In the genomic region with DNA sequence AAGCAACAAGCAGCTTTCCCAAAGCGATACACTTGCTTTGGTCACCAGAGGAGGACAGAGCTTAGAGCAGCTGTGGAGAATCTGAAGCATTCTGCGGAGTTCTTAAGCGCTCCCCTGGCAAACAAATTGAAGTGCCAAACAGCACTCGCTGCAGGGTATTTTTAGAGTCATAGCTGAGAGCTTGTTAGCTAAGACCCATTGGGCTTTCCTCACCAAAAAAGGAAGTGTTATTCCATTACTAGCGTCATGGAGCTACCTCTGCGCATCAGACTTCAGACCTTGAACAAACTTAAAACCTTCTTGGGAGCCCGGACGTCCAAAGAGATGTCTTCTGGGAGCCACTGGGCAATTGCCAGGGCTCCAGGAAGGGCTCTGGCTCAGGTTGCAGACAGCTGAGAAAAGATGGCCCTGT, we compare ENCODE assay signal across 16 cellular contexts. TPM values are rescaled to one million over a fixed set of nuclear protein-coding genes. Genes with fewer than 3 reads are reported as not detected.
A peak's percentile ranks its signal among the peaks of the same experiment; 100 is the strongest.
DNase-seq lines count a peak whose midpoint lies in the region; ATAC-seq and TF ChIP-seq lines count a peak whose summit lies in the region.
"Had no signal": no experiment of that assay in that cellular context is flagged by ENCODE, and none has a peak within 500 bp of the region (broad histone marks: within the 10 kb centered on the region; RNA-seq: fewer than 3 reads in every experiment).

No MANE protein-coding gene starts in this region.

- no peak overlapping the region for H3K27ac Mint-ChIP-seq in T-helper 2 cell treated with Interferon-gamma antibody and Interleukin-4, amounts not matched to agents 5 μg/mL and 100 μg/mL, for 36 hours
- H3K27ac Mint-ChIP-seq: activated naive CD8-positive, alpha-beta T cell treated with anti-CD3 and anti-CD28 coated beads, Interleukin-2, amount 10 ng/mL, durations not matched to agents 7 days and 5 days had no signal

- CTCF ChIA-PET in A673 (lab: Charles Lee), result no interaction called here

- H3K9me3 ChIP-seq in A673 (ENCODE audit: low read depth, low read length, poor library complexity, severe bottlenecking), result no peaks in the 10 kb centered on the region
- H3K9me3 ChIP-seq: A549, HAP-1 had no signal

- H3K27me3 ChIP-seq in rectal smooth muscle tissue (ENCODE audit: control insufficient read depth, insufficient read depth, low read length), result no peaks in the 10 kb centered on the region
- H3K27me3 ChIP-seq in A673 (replicated peaks; ENCODE audit: insufficient read depth, low read depth, low read length, poor library complexity), result no peaks in the 10 kb centered on the region

- peak overlapping the region; percentile 26 for H3K4me3 ChIP-seq in rectal smooth muscle tissue (ENCODE audit: low read length)
- no peak overlapping the region for H3K4me3 ChIP-seq in A673 (ENCODE audit: low read depth, low read length, poor library complexity, severe bottlenecking)
- H3K4me3 ChIP-seq: A549, HAP-1 had no signal

- no peaks in the 10 kb centered on the region for H3K4me1 Mint-ChIP-seq in T-helper 2 cell treated with Interferon-gamma antibody and Interleukin-4, amounts not matched to agents 5 μg/mL and 100 μg/mL, for 36 hours (ENCODE audit: low read depth)
- H3K4me1 Mint-ChIP-seq: activated naive CD8-positive, alpha-beta T cell treated with anti-CD3 and anti-CD28 coated beads, Interleukin-2, amount 10 ng/mL, durations not matched to agents 7 days and 5 days had no signal

- peak overlapping the region; percentile 41 for H3K9ac ChIP-seq in rectal smooth muscle tissue (ENCODE audit: low read length)

- POLR2A ChIA-PET in A673 (lab: Charles Lee; ENCODE audit: low non-redundant PET), result no interaction called here

- BruUV-seq in A673 (replicated peaks; lab: Mats Ljungman, UMichigan), result no TSS peak

- no peaks in the 10 kb centered on the region for H3K9me3 Mint-ChIP-seq in T-helper 2 cell treated with Interferon-gamma antibody and Interleukin-4, amounts not matched to agents 5 μg/mL and 100 μg/mL, for 36 hours
- H3K9me3 Mint-ChIP-seq: activated naive CD8-positive, alpha-beta T cell treated with anti-CD3 and anti-CD28 coated beads, Interleukin-2, amount 10 ng/mL, durations not matched to agents 7 days and 5 days had no signal

- no peaks in the 10 kb centered on the region for H3K36me3 Mint-ChIP-seq in T-helper 2 cell treated with Interferon-gamma antibody and Interleukin-4, amounts not matched to agents 5 μg/mL and 100 μg/mL, for 36 hours (ENCODE audit: low read depth)
- H3K36me3 Mint-ChIP-seq: activated naive CD8-positive, alpha-beta T cell treated with anti-CD3 and anti-CD28 coated beads, Interleukin-2, amount 10 ng/mL, durations not matched to agents 7 days and 5 days had no signal

- DNase-seq in Right ventricle myocardium inferior (ENCODE audit: missing footprints) (no peak), cardiac septum (ENCODE audit: low spot score) (no peak), inferior parietal cortex (ENCODE audit: extremely low spot score) (peak; percentile 48), A673 (ENCODE audit: low spot score) (no peak), NK-92 (lab: John Stamatoyannopoulos, UW; ENCODE audit: unreplicated experiment) (no peak), head of caudate nucleus (no peak)
- no peak for DNase-seq in T-helper 2 cell treated with Interferon-gamma antibody and Interleukin-4, amounts not matched to agents 5 μg/mL and 100 μg/mL, for 36 hours (ENCODE audit: low spot score)
- DNase-seq: activated CD8-positive, alpha-beta memory T cell treated with anti-CD3 and anti-CD28 coated beads, Interleukin-2, amount 50 U/mL, for 48 hours; activated naive CD8-positive, alpha-beta T cell treated with anti-CD3 and anti-CD28 coated beads, Interleukin-2, amount 10 ng/mL, durations not matched to agents 7 days and 5 days; NCI-H1105 treated with DMSO at 0.1 percent for 48 hours; NCI-H69; SHP77 had no signal

- H3K27me3 Mint-ChIP-seq in T-helper 2 cell treated with Interferon-gamma antibody and Interleukin-4, amounts not matched to agents 5 μg/mL and 100 μg/mL, for 36 hours (ENCODE audit: low read depth), result peaks cover 9% of the 10 kb centered on the region

- no peaks in the 10 kb centered on the region for H3K36me3 ChIP-seq in rectal smooth muscle tissue (ENCODE audit: control insufficient read depth, insufficient read depth, low read length)
- H3K36me3 ChIP-seq in A673 (ENCODE audit: insufficient read depth, low read length, poor library complexity, severe bottlenecking), result no peaks in the 10 kb centered on the region
- H3K36me3 ChIP-seq: HAP-1 had no signal

- no peak for TF ChIP-seq CTCF in A673 (conservative IDR thresholded peaks at IDR 0.05; ENCODE audit: low read depth, low read length)

- H3K4me1 ChIP-seq in rectal smooth muscle tissue (ENCODE audit: control insufficient read depth, insufficient read depth, low read length) (peaks cover 39% of the 10 kb centered on the region), A673 (ENCODE audit: insufficient read depth, low read length, poor library complexity, severe bottlenecking) (peaks cover 5% of the 10 kb centered on the region)
- H3K4me1 ChIP-seq: HAP-1 had no signal

- H3K27ac ChIP-seq in rectal smooth muscle tissue (ENCODE audit: low read depth, low read length) (peak overlapping the region; percentile 100), A673 (ENCODE audit: low read depth, low read length, poor library complexity, severe bottlenecking) (no peak overlapping the region)
- H3K27ac ChIP-seq: A549 had no signal

- ATAC-seq in Right ventricle myocardium inferior, result peak; percentile 77
- ATAC-seq: A549, left lobe of liver had no signal

- intact Hi-C loops in Right ventricle myocardium inferior (cut with DNase I), result no loop called here
- intact Hi-C loops in cardiac septum (cut with DNase I), result no loop called here
- intact Hi-C loops in A673 (cut with micrococcal nuclease; ENCODE audit: unreplicated experiment), result no loop called here
- intact Hi-C loops in head of caudate nucleus (cut with DNase I), result no loop called here

- no peak overlapping the region for H3K4me3 Mint-ChIP-seq in T-helper 2 cell treated with Interferon-gamma antibody and Interleukin-4, amounts not matched to agents 5 μg/mL and 100 μg/mL, for 36 hours
- H3K4me3 Mint-ChIP-seq: activated naive CD8-positive, alpha-beta T cell treated with anti-CD3 and anti-CD28 coated beads, Interleukin-2, amount 10 ng/mL, durations not matched to agents 7 days and 5 days had no signal

RNA-seq across cellular contexts. Expression of a gene that starts 23.2 kb away (rescaled TPM):
- total RNA-seq in Right ventricle myocardium inferior (53.2 TPM), cardiac septum (60.0 TPM), A673 (2021) (112 and 136 TPM in 2 replicates)
